Comparison of ENCODE assay signal across 11 cellular contexts in genomic region chr10:102342462-102342861, GRCh38. TPM values are rescaled to one million over a fixed set of nuclear protein-coding genes. Genes with fewer than 3 reads are reported as not detected.
DNase-seq lines count a peak whose midpoint lies in the region; ATAC-seq and TF ChIP-seq lines count a peak whose summit lies in the region.
"Had no signal": no experiment of that assay in that cellular context is flagged by ENCODE, and none has a peak within 500 bp of the region (broad histone marks: within the 10 kb centered on the region; RNA-seq: fewer than 3 reads in every experiment).

No MANE protein-coding gene starts in this region.

- no peak overlapping the region for H4K91ac ChIP-seq in H9 (ENCODE audit: insufficient read length, low read depth, low read length)

- no CpG with 5 or more reads among the region's 2 CpGs for WGBS in H9 (ENCODE audit: extremely low coverage, insufficient read length, low lambda C conversion rate)
- no CpG with 5 or more reads among the region's 2 CpGs for WGBS in iPS DF 6.9 (ENCODE audit: insufficient coverage, insufficient read length)

- H2BK20ac ChIP-seq in H9 (ENCODE audit: low read depth, low read length, poor library complexity, severe bottlenecking): no peak overlapping the region

- no peak overlapping the region for H3K27ac Mint-ChIP-seq in H9
- H3K27ac Mint-ChIP-seq in activated T-helper 2 cell treated with anti-CD3 and anti-CD28 coated beads, Interferon-gamma antibody, Interleukin-2, Interleukin-4, amounts not matched to agents 10 μg/mL and 5 μg/mL and 100 μg/mL, durations not matched to agents 14 hours and 24 hours and 36 hours: no peak overlapping the region
- H3K27ac Mint-ChIP-seq: activated CD4-positive, alpha-beta T cell treated with anti-CD3 and anti-CD28 coated beads, Interleukin-2, amount 10 ng/mL, durations not matched to agents 7 days and 5 days had no signal

- H3K9me3 ChIP-seq in H9 (ENCODE audit: control insufficient read depth, low read depth, low read length) (no peaks in the 10 kb centered on the region), WERI-Rb-1 (ENCODE audit: severe bottlenecking) (no peaks in the 10 kb centered on the region), iPS DF 6.9 (ENCODE audit: control insufficient read depth, insufficient read depth, low read length) (no peaks in the 10 kb centered on the region; the same call in 1 of the 2 replicates)

- no peak overlapping the region for H3T11ph ChIP-seq in H9 (ENCODE audit: low read length)

- H3K4me2 ChIP-seq in H9 (ENCODE audit: insufficient read depth, insufficient read length, low read length): no peak overlapping the region
- H3K4me2 ChIP-seq: KMS-11 had no signal

- H2BK12ac ChIP-seq in H9 (ENCODE audit: insufficient read length, low read depth, low read length): no peak overlapping the region

- no peak overlapping the region for H4K8ac ChIP-seq in H9 (replicated peaks; ENCODE audit: insufficient read length, low read depth, low read length)

- TF ChIP-seq CTCF in H9 (conservative IDR thresholded peaks at IDR 0.05): no peak
- no peak for TF ChIP-seq CTCF in WERI-Rb-1 (IDR thresholded peaks at IDR 0.05; ENCODE audit: low read depth, low read length)

- peaks cover 8 to 16% (median 15%) of the 10 kb centered on the region in 3 experiments; a peak in 6 of 7 replicates for H3K36me3 Mint-ChIP-seq in H9 (ENCODE audit: insufficient read depth in 1 of 3, low read depth in 3 of 3)
- peaks cover 22% of the 10 kb centered on the region for H3K36me3 Mint-ChIP-seq in activated T-helper 2 cell treated with anti-CD3 and anti-CD28 coated beads, Interferon-gamma antibody, Interleukin-2, Interleukin-4, amounts not matched to agents 10 μg/mL and 5 μg/mL and 100 μg/mL, durations not matched to agents 14 hours and 24 hours and 36 hours (ENCODE audit: low read depth)

- no peak overlapping the region for H3K14ac ChIP-seq in H9 (ENCODE audit: insufficient read depth, low read length)

- no peak overlapping the region for H2BK120ac ChIP-seq in H9 (ENCODE audit: low read depth, low read length, poor library complexity, severe bottlenecking)

- peaks cover 28% of the 10 kb centered on the region; the same call in 1 of the 2 replicates for H3K27me3 ChIP-seq in H9 (ENCODE audit: insufficient read depth, low read length)
- H3K27me3 ChIP-seq in WERI-Rb-1 (ENCODE audit: insufficient read depth, low read depth, severe bottlenecking): no peaks in the 10 kb centered on the region
- peaks cover 23% of the 10 kb centered on the region for H3K27me3 ChIP-seq in iPS DF 6.9 (ENCODE audit: control insufficient read depth, insufficient read depth, low read length)

- no peak overlapping the region for H3K9ac ChIP-seq in H9 (ENCODE audit: extremely low read depth, insufficient read length, low read length)
- H3K9ac ChIP-seq: KMS-11 had no signal

- H3K4me1 ChIP-seq in H9 (ENCODE audit: insufficient read depth, low read length): peaks cover 3% of the 10 kb centered on the region; the same call in 1 of the 2 replicates
- no peaks in the 10 kb centered on the region for H3K4me1 ChIP-seq in iPS DF 6.9 (ENCODE audit: control insufficient read depth, insufficient read depth, low read length)

- H3K36me3 ChIP-seq in WERI-Rb-1 (peaks cover 24% of the 10 kb centered on the region), iPS DF 6.9 (ENCODE audit: control insufficient read depth, insufficient read depth, low read length) (peaks cover 2% of the 10 kb centered on the region; the same call in 1 of the 2 replicates)

- DNase-seq in Ammon's horn (ENCODE audit: low spot score) (peak; percentile 40), H9 (peak; percentile 63), WERI-Rb-1 (peak; percentile 33), iPS DF 6.9 (ENCODE audit: low read depth, low spot score) (peak; percentile 35), NCI-H2029 (lab: John Stamatoyannopoulos, UW) (no peak), NCI-H345 (lab: John Stamatoyannopoulos, UW) (no peak)
- no peak for DNase-seq in activated T-helper 2 cell treated with anti-CD3 and anti-CD28 coated beads, Interferon-gamma antibody, Interleukin-2, Interleukin-4, amounts not matched to agents 10 μg/mL and 5 μg/mL and 100 μg/mL, durations not matched to agents 14 hours and 24 hours and 36 hours (ENCODE audit: low spot score)
- DNase-seq: activated CD4-positive, alpha-beta T cell treated with anti-CD3 and anti-CD28 coated beads, Interleukin-2, amount 10 ng/mL, durations not matched to agents 7 days and 5 days; NCI-H524 treated with DMSO at 0.1 percent for 48 hours had no signal

- no peak overlapping the region for H3K23ac ChIP-seq in H9 (ENCODE audit: insufficient read length, low read depth, low read length)

- H3K18ac ChIP-seq in H9 (ENCODE audit: insufficient read length, low read depth, low read length): no peak overlapping the region

- peak overlapping the region in 1 of 2 experiments; percentile 24; a peak in 2 of 5 replicates for H3K4me3 Mint-ChIP-seq in H9
- H3K4me3 Mint-ChIP-seq in activated T-helper 2 cell treated with anti-CD3 and anti-CD28 coated beads, Interferon-gamma antibody, Interleukin-2, Interleukin-4, amounts not matched to agents 10 μg/mL and 5 μg/mL and 100 μg/mL, durations not matched to agents 14 hours and 24 hours and 36 hours (ENCODE audit: low read depth): no peak overlapping the region
- H3K4me3 Mint-ChIP-seq: activated CD4-positive, alpha-beta T cell treated with anti-CD3 and anti-CD28 coated beads, Interleukin-2, amount 10 ng/mL, durations not matched to agents 7 days and 5 days had no signal

- H4K5ac ChIP-seq in H9 (ENCODE audit: insufficient read length, low read depth, low read length): no peak overlapping the region

- H2AK5ac ChIP-seq in H9 (ENCODE audit: insufficient read length, low read length): no peak overlapping the region

- no peak overlapping the region for H3K4ac ChIP-seq in H9 (ENCODE audit: low read depth, low read length)

- H3K9me3 Mint-ChIP-seq in H9: no peaks in the 10 kb centered on the region; a peak in 1 of 5 replicates
- H3K9me3 Mint-ChIP-seq in activated T-helper 2 cell treated with anti-CD3 and anti-CD28 coated beads, Interferon-gamma antibody, Interleukin-2, Interleukin-4, amounts not matched to agents 10 μg/mL and 5 μg/mL and 100 μg/mL, durations not matched to agents 14 hours and 24 hours and 36 hours: no peaks in the 10 kb centered on the region
- H3K9me3 Mint-ChIP-seq: activated CD4-positive, alpha-beta T cell treated with anti-CD3 and anti-CD28 coated beads, Interleukin-2, amount 10 ng/mL, durations not matched to agents 7 days and 5 days had no signal

- H3K4me3 ChIP-seq in WERI-Rb-1 (ENCODE audit: low read depth, low read length) (no peak overlapping the region), iPS DF 6.9 (ENCODE audit: low read length) (no peak overlapping the region)

- H3K4me1 Mint-ChIP-seq in H9: peaks cover 11% of the 10 kb centered on the region in 2 experiments
- peaks cover 7% of the 10 kb centered on the region for H3K4me1 Mint-ChIP-seq in activated T-helper 2 cell treated with anti-CD3 and anti-CD28 coated beads, Interferon-gamma antibody, Interleukin-2, Interleukin-4, amounts not matched to agents 10 μg/mL and 5 μg/mL and 100 μg/mL, durations not matched to agents 14 hours and 24 hours and 36 hours (ENCODE audit: low read depth)

- H2BK15ac ChIP-seq in H9 (ENCODE audit: low read depth, low read length): no peak overlapping the region

- no peaks in the 10 kb centered on the region for H3K79me1 ChIP-seq in H9 (ENCODE audit: insufficient read depth, low read depth, low read length, poor library complexity, severe bottlenecking)

- H2BK5ac ChIP-seq in H9 (ENCODE audit: insufficient read length, low read length): no peak overlapping the region

- H4K20me1 ChIP-seq in H9 (ENCODE audit: control insufficient read depth, insufficient read depth, insufficient read length): no peaks in the 10 kb centered on the region

- no peak overlapping the region for H2AFZ ChIP-seq in H9 (ENCODE audit: low read length)

- no peaks in the 10 kb centered on the region for H3K23me2 ChIP-seq in H9 (ENCODE audit: insufficient read length, low read depth, low read length, poor library complexity, severe bottlenecking)

- H3K27ac ChIP-seq in H9 (ENCODE audit: insufficient read length, low read depth, low read length) (no peak overlapping the region), WERI-Rb-1 (no peak overlapping the region), iPS DF 6.9 (ENCODE audit: low read length) (no peak overlapping the region)
- H3K27ac ChIP-seq: KMS-11 had no signal

- H3K27me3 Mint-ChIP-seq in H9 (ENCODE audit: low read depth): peaks cover 95% of the 10 kb centered on the region
- H3K27me3 Mint-ChIP-seq in activated T-helper 2 cell treated with anti-CD3 and anti-CD28 coated beads, Interferon-gamma antibody, Interleukin-2, Interleukin-4, amounts not matched to agents 10 μg/mL and 5 μg/mL and 100 μg/mL, durations not matched to agents 14 hours and 24 hours and 36 hours (ENCODE audit: low read depth): no peaks in the 10 kb centered on the region
- H3K27me3 Mint-ChIP-seq: activated CD4-positive, alpha-beta T cell treated with anti-CD3 and anti-CD28 coated beads, Interleukin-2, amount 10 ng/mL, durations not matched to agents 7 days and 5 days had no signal

- ATAC-seq in GM21576 (IDR thresholded peaks at IDR 0.05; ENCODE audit: unreplicated experiment): no peak

- H3K79me2 ChIP-seq in H9 (ENCODE audit: insufficient read depth, low read length): no peaks in the 10 kb centered on the region

- intact Hi-C loops in activated T-helper 2 cell treated with anti-CD3 and anti-CD28 coated beads, Interferon-gamma antibody, Interleukin-2, Interleukin-4, amounts not matched to agents 10 μg/mL and 5 μg/mL and 100 μg/mL, durations not matched to agents 14 hours and 24 hours and 36 hours (cut with micrococcal nuclease): no loop called here

- H3K56ac ChIP-seq in H9 (ENCODE audit: insufficient read length, low read depth, low read length): no peak overlapping the region

RNA-seq across cellular contexts. Expression of gene NFKB2, which starts 53.0 kb away (rescaled TPM):
- total RNA-seq in H9 (2021): 21.0 and 23.7 TPM in 2 replicates
- 310 and 323 TPM in 2 replicates for total RNA-seq in activated T-helper 2 cell treated with anti-CD3 and anti-CD28 coated beads, Interferon-gamma antibody, Interleukin-2, Interleukin-4, amounts not matched to agents 10 μg/mL and 5 μg/mL and 100 μg/mL, durations not matched to agents 14 hours and 24 hours and 36 hours

Comparison
In these comparisons a context has a peak if more than half of its experiments do, and no peak if none do; other contexts are left out.
1. DNase-seq: peak in Ammon's horn (single experiment), H9 (single experiment), WERI-Rb-1 (single experiment) and iPS DF 6.9 (single experiment); none in NCI-H2029 (single experiment), activated T-helper 2 cell treated with anti-CD3 and anti-CD28 coated beads, Interferon-gamma antibody, Interleukin-2, Interleukin-4, amounts not matched to agents 10 μg/mL and 5 μg/mL and 100 μg/mL, durations not matched to agents 14 hours and 24 hours and 36 hours (single experiment) and NCI-H345 (single experiment).
2. RNA of gene NFKB2, which starts 53.0 kb away (total RNA-seq): 310 to 323 TPM in activated T-helper 2 cell treated with anti-CD3 and anti-CD28 coated beads, Interferon-gamma antibody, Interleukin-2, Interleukin-4, amounts not matched to agents 10 μg/mL and 5 μg/mL and 100 μg/mL, durations not matched to agents 14 hours and 24 hours and 36 hours; 21.0 to 23.7 TPM in H9; every median in the first group is over 10 times any median in the second.